Comparison of ENCODE assay signal across 1 cellular context in the genomic region with DNA sequence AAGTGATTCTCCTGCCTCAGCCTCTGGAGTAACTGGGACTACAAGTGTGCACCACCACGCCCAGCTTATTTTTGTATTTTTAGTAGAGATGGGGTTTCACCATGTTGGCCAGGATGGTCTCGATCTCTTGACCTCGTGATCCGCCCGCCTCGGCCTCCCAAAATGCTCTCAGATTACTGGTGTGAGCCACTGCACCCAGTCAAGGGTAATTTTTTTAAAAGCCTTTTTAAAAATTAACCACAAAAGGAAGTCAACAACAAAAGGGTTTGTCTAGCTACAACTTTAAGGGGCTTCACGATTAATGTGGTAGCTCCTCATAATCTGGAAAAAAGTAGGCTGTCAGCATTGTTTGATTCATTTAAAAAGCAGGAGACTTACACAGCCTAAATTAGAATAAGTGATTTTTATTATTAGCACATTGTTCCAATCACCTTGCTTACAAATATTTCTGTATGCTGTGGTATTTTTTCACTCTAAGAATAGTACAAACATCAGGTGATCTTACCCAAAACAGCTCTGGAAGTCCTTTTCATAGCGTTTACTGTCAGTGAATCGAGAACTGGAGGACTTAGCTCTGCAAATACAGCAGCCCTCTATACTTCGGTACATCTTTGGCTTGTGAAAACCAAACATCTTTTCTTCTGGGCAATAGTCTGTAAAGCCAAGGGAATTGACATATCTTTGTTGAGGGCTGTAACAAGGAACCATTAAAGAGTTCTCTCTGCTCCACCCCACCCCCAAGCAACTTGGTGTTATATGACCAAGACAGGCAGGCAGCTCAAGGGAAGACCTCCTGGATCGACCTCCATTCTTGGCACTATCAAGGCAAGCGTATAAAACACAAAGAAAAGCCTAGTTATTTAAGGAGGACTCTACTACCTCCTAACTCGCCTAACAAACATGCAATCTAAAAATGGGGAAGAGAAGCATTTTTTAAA.
TF ChIP-seq lines count a peak whose summit lies in the region.

No MANE protein-coding gene starts in this region.

TF ChIP-seq in GM12878, 131 proteins besides CTCF, POLR2A, EP300 and RAD21 (continued from another document and continues in another):
- TF ChIP-seq, protein P1, sequence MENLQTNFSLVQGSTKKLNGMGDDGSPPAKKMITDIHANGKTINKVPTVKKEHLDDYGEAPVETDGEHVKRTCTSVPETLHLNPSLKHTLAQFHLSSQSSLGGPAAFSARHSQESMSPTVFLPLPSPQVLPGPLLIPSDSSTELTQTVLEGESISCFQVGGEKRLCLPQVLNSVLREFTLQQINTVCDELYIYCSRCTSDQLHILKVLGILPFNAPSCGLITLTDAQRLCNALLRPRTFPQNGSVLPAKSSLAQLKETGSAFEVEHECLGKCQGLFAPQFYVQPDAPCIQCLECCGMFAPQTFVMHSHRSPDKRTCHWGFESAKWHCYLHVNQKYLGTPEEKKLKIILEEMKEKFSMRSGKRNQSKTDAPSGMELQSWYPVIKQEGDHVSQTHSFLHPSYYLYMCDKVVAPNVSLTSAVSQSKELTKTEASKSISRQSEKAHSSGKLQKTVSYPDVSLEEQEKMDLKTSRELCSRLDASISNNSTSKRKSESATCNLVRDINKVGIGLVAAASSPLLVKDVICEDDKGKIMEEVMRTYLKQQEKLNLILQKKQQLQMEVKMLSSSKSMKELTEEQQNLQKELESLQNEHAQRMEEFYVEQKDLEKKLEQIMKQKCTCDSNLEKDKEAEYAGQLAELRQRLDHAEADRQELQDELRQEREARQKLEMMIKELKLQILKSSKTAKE (IDR thresholded peaks at IDR 0.05; ENCODE audit: low read depth, poor library complexity, severe bottlenecking), result peak; percentile 75
- TF ChIP-seq, protein P2, sequence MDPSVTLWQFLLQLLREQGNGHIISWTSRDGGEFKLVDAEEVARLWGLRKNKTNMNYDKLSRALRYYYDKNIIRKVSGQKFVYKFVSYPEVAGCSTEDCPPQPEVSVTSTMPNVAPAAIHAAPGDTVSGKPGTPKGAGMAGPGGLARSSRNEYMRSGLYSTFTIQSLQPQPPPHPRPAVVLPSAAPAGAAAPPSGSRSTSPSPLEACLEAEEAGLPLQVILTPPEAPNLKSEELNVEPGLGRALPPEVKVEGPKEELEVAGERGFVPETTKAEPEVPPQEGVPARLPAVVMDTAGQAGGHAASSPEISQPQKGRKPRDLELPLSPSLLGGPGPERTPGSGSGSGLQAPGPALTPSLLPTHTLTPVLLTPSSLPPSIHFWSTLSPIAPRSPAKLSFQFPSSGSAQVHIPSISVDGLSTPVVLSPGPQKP (IDR thresholded peaks at IDR 0.05; ENCODE audit: low read depth, low read length), result no peak
- TF ChIP-seq, protein P3, sequence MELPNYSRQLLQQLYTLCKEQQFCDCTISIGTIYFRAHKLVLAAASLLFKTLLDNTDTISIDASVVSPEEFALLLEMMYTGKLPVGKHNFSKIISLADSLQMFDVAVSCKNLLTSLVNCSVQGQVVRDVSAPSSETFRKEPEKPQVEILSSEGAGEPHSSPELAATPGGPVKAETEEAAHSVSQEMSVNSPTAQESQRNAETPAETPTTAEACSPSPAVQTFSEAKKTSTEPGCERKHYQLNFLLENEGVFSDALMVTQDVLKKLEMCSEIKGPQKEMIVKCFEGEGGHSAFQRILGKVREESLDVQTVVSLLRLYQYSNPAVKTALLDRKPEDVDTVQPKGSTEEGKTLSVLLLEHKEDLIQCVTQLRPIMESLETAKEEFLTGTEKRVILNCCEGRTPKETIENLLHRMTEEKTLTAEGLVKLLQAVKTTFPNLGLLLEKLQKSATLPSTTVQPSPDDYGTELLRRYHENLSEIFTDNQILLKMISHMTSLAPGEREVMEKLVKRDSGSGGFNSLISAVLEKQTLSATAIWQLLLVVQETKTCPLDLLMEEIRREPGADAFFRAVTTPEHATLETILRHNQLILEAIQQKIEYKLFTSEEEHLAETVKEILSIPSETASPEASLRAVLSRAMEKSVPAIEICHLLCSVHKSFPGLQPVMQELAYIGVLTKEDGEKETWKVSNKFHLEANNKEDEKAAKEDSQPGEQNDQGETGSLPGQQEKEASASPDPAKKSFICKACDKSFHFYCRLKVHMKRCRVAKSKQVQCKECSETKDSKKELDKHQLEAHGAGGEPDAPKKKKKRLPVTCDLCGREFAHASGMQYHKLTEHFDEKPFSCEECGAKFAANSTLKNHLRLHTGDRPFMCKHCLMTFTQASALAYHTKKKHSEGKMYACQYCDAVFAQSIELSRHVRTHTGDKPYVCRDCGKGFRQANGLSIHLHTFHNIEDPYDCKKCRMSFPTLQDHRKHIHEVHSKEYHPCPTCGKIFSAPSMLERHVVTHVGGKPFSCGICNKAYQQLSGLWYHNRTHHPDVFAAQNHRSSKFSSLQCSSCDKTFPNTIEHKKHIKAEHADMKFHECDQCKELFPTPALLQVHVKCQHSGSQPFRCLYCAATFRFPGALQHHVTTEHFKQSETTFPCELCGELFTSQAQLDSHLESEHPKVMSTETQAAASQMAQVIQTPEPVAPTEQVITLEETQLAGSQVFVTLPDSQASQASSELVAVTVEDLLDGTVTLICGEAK (IDR thresholded peaks at IDR 0.05; ENCODE audit: borderline replicate concordance), result peak; percentile 20; the same call in 1 of the 2 replicates
- TF ChIP-seq ESRRA (IDR thresholded peaks at IDR 0.05; ENCODE audit: low read length) (no peak), YY1 (IDR thresholded peaks at IDR 0.05; ENCODE audit: low read depth, low read length) (no peak), MYC (IDR thresholded peaks at IDR 0.05; ENCODE audit: insufficient read depth, insufficient read length, insufficient replicate concordance, low read length, severe bottlenecking) (no peak), PAX8 (IDR thresholded peaks at IDR 0.05) (0 out of 2 replicates have a peak, but pooled peaks have one; percentile 74), CBX3 (IDR thresholded peaks at IDR 0.05; ENCODE audit: borderline replicate concordance, low read depth) (no peak), RCOR1 (conservative IDR thresholded peaks at IDR 0.05; ENCODE audit: low read depth, low read length) (no peak), BHLHE40 (IDR thresholded peaks at IDR 0.05; ENCODE audit: borderline replicate concordance in 1 of 2, low read depth in 2 of 2, low read length in 1 of 2) (peak; percentile 10 to 22; a peak in 1 of 4 replicates), EED (IDR thresholded peaks at IDR 0.05; ENCODE audit: low read depth) (no peak), EZH2 (IDR thresholded peaks at IDR 0.05; ENCODE audit: borderline replicate concordance, control insufficient read depth, low read depth, low read length) (no peak), CBX5 (IDR thresholded peaks at IDR 0.05; ENCODE audit: low read depth) (no peak), RAD51 (IDR thresholded peaks at IDR 0.05) (peak; percentile 60), NFYA (IDR thresholded peaks at IDR 0.05; ENCODE audit: borderline replicate concordance, low read depth, low read length) (no peak), PAX5 (IDR thresholded peaks at IDR 0.05; ENCODE audit: borderline replicate concordance, low read depth, low read length) (no peak), CEBPB (IDR thresholded peaks at IDR 0.05; ENCODE audit: borderline replicate concordance in 1 of 2, low read depth in 2 of 2, low read length in 2 of 2) (no peak), ZNF217 (IDR thresholded peaks at IDR 0.05) (no peak; the same call in 1 of the 2 replicates), ZNF274 (IDR thresholded peaks at IDR 0.05; ENCODE audit: insufficient read depth, insufficient read length) (no peak), RBBP5 (conservative IDR thresholded peaks at IDR 0.05) (no peak), SUPT20H (IDR thresholded peaks at IDR 0.05; ENCODE audit: borderline replicate concordance, control insufficient read depth, low read depth, low read length) (no peak), SIX5 (IDR thresholded peaks at IDR 0.05; ENCODE audit: low read depth, low read length, severe bottlenecking) (no peak), PML (IDR thresholded peaks at IDR 0.05; ENCODE audit: low read length) (no peak), CHD2 (IDR thresholded peaks at IDR 0.05; ENCODE audit: borderline replicate concordance, low read depth, low read length) (no peak), SP1 (IDR thresholded peaks at IDR 0.05; ENCODE audit: low read depth, low read length) (no peak), RFX5 (IDR thresholded peaks at IDR 0.05; ENCODE audit: low read depth, low read length) (no peak), POU2F2 (IDR thresholded peaks at IDR 0.05; ENCODE audit: borderline replicate concordance, low read depth, low read length) (no peak), HDAC6 (IDR thresholded peaks at IDR 0.05; ENCODE audit: unreplicated experiment) (no peak)
- TF ChIP-seq, protein P4, sequence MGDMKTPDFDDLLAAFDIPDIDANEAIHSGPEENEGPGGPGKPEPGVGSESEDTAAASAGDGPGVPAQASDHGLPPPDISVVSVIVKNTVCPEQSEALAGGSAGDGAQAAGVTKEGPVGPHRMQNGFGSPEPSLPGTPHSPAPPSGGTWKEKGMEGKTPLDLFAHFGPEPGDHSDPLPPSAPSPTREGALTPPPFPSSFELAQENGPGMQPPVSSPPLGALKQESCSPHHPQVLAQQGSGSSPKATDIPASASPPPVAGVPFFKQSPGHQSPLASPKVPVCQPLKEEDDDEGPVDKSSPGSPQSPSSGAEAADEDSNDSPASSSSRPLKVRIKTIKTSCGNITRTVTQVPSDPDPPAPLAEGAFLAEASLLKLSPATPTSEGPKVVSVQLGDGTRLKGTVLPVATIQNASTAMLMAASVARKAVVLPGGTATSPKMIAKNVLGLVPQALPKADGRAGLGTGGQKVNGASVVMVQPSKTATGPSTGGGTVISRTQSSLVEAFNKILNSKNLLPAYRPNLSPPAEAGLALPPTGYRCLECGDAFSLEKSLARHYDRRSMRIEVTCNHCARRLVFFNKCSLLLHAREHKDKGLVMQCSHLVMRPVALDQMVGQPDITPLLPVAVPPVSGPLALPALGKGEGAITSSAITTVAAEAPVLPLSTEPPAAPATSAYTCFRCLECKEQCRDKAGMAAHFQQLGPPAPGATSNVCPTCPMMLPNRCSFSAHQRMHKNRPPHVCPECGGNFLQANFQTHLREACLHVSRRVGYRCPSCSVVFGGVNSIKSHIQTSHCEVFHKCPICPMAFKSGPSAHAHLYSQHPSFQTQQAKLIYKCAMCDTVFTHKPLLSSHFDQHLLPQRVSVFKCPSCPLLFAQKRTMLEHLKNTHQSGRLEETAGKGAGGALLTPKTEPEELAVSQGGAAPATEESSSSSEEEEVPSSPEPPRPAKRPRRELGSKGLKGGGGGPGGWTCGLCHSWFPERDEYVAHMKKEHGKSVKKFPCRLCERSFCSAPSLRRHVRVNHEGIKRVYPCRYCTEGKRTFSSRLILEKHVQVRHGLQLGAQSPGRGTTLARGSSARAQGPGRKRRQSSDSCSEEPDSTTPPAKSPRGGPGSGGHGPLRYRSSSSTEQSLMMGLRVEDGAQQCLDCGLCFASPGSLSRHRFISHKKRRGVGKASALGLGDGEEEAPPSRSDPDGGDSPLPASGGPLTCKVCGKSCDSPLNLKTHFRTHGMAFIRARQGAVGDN (IDR thresholded peaks at IDR 0.05), result peak; percentile 53; the same call in 1 of the 2 replicates
- TF ChIP-seq, protein P5, sequence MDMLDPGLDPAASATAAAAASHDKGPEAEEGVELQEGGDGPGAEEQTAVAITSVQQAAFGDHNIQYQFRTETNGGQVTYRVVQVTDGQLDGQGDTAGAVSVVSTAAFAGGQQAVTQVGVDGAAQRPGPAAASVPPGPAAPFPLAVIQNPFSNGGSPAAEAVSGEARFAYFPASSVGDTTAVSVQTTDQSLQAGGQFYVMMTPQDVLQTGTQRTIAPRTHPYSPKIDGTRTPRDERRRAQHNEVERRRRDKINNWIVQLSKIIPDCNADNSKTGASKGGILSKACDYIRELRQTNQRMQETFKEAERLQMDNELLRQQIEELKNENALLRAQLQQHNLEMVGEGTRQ (IDR thresholded peaks at IDR 0.05; ENCODE audit: borderline replicate concordance, low read depth, low read length), result no peak; the same call in 1 of the 2 replicates
- TF ChIP-seq, protein P6, sequence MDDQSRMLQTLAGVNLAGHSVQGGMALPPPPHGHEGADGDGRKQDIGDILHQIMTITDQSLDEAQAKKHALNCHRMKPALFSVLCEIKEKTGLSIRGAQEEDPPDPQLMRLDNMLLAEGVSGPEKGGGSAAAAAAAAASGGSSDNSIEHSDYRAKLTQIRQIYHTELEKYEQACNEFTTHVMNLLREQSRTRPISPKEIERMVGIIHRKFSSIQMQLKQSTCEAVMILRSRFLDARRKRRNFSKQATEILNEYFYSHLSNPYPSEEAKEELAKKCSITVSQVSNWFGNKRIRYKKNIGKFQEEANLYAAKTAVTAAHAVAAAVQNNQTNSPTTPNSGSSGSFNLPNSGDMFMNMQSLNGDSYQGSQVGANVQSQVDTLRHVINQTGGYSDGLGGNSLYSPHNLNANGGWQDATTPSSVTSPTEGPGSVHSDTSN (IDR thresholded peaks at IDR 0.05; ENCODE audit: insufficient replicate concordance, low read depth, low read length), result no peak
- TF ChIP-seq, protein P7, sequence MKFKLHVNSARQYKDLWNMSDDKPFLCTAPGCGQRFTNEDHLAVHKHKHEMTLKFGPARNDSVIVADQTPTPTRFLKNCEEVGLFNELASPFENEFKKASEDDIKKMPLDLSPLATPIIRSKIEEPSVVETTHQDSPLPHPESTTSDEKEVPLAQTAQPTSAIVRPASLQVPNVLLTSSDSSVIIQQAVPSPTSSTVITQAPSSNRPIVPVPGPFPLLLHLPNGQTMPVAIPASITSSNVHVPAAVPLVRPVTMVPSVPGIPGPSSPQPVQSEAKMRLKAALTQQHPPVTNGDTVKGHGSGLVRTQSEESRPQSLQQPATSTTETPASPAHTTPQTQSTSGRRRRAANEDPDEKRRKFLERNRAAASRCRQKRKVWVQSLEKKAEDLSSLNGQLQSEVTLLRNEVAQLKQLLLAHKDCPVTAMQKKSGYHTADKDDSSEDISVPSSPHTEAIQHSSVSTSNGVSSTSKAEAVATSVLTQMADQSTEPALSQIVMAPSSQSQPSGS (IDR thresholded peaks at IDR 0.05; ENCODE audit: low read length), result no peak
- TF ChIP-seq, protein P8, sequence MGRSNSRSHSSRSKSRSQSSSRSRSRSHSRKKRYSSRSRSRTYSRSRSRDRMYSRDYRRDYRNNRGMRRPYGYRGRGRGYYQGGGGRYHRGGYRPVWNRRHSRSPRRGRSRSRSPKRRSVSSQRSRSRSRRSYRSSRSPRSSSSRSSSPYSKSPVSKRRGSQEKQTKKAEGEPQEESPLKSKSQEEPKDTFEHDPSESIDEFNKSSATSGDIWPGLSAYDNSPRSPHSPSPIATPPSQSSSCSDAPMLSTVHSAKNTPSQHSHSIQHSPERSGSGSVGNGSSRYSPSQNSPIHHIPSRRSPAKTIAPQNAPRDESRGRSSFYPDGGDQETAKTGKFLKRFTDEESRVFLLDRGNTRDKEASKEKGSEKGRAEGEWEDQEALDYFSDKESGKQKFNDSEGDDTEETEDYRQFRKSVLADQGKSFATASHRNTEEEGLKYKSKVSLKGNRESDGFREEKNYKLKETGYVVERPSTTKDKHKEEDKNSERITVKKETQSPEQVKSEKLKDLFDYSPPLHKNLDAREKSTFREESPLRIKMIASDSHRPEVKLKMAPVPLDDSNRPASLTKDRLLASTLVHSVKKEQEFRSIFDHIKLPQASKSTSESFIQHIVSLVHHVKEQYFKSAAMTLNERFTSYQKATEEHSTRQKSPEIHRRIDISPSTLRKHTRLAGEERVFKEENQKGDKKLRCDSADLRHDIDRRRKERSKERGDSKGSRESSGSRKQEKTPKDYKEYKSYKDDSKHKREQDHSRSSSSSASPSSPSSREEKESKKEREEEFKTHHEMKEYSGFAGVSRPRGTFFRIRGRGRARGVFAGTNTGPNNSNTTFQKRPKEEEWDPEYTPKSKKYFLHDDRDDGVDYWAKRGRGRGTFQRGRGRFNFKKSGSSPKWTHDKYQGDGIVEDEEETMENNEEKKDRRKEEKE (IDR thresholded peaks at IDR 0.05), result no peak
